ENCODE assay signal across 1 cellular context in the genomic region with DNA sequence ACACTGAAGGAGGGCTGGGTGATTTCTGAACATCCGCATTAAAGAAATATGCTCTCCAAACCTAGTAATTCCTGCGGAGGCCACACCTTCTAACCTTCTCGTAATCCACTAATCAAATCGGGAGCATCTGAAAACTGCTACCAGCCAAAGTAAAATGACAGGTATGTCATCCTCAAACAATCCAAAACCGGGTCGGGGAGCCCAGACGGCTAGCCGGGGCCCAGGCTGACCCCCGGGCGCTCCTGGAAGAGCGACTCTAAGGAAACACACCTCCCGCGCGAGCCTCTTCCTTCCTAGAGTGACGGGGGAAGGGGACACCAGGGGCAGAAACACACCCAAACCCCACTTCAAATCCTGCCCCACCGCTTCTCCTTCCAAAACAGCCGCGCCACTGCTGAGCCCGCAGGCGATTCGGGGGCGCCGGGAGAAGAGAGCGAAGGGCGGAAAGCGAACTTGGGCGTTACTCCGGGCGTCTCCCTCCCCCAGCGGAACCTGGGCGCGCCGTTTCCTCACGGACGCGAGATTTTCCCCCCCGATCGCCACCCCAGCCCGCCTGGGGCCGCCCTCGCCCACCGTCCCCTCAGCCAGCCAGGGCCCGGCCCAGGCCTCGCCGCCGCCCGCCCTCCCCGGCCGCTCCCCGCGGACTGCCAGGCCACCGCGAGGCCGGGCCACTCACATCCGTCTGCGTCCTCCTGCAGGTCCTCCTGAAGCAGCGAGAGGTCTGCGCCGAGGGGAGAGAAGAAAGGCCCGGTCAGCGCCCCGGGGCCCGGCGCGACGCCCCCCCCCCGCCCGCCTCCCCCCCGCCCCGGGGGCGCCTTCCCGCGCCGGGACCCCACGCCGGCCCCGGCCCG.
TF ChIP-seq lines count a peak whose summit lies in the region.

No MANE protein-coding gene starts in this region.

TF ChIP-seq in K562, 482 proteins besides CTCF, POLR2A, EP300 and RAD21 (continued from another document and continues in another):
- TF ChIP-seq HCFC1 (IDR thresholded peaks at IDR 0.05; ENCODE audit: low read depth, low read length) (0 out of 2 replicates have a peak, but pooled peaks have one; percentile 20), RAD51 (IDR thresholded peaks at IDR 0.05; ENCODE audit: borderline replicate concordance, low read depth) (no peak), TAF9B (IDR thresholded peaks at IDR 0.05; ENCODE audit: partially characterized antibody) (no peak), SIN3A (IDR thresholded peaks at IDR 0.05; ENCODE audit: borderline replicate concordance in 2 of 2, control insufficient read depth in 1 of 2, low read depth in 2 of 2, low read length in 2 of 2) (0 out of 4 replicates have a peak, but pooled peaks of 1 of the 2 experiments have one; percentile 38), PHF8 (IDR thresholded peaks at IDR 0.05; ENCODE audit: borderline replicate concordance, low read length) (peak; percentile 65; the same call in 1 of the 2 replicates), HDAC1 (IDR thresholded peaks at IDR 0.05) (peak in 1 of 2 experiments; percentile 60; a peak in 2 of 4 replicates), RHOXF2B (CRISPR knock-in tag; conservative IDR thresholded peaks at IDR 0.05) (no peak), GATAD2A (IDR thresholded peaks at IDR 0.05) (no peak), ARNT (IDR thresholded peaks at IDR 0.05) (no peak), FOXK2 (conservative IDR thresholded peaks at IDR 0.05 in 1 of 2, IDR thresholded peaks at IDR 0.05 in 1 of 2; ENCODE audit: low read depth in 2 of 2) (no peak), BRCA1 (IDR thresholded peaks at IDR 0.05) (no peak), BRCA1 (CRISPR knock-in tag; IDR thresholded peaks at IDR 0.05) (no peak), NCOA2 (IDR thresholded peaks at IDR 0.05; ENCODE audit: partially characterized antibody in 2 of 2) (no peak), RBFOX2 (IDR thresholded peaks at IDR 0.05; ENCODE audit: low read depth, low read length) (peak; percentile 85), ZNF431 (CRISPR knock-in tag; IDR thresholded peaks at IDR 0.05) (0 out of 2 replicates have a peak, but pooled peaks have one; percentile 23), SIN3B (IDR thresholded peaks at IDR 0.05; ENCODE audit: low read depth) (0 out of 2 replicates have a peak, but pooled peaks have one; percentile 17), BRD4 (IDR thresholded peaks at IDR 0.05) (no peak), GABPB1 (CRISPR knock-in tag; IDR thresholded peaks at IDR 0.05) (no peak), ZNF444 (CRISPR knock-in tag; IDR thresholded peaks at IDR 0.05) (no peak), ZNF561 (CRISPR knock-in tag; conservative IDR thresholded peaks at IDR 0.05) (no peak), ZNF583 (CRISPR knock-in tag; IDR thresholded peaks at IDR 0.05) (no peak), ZNF778 (CRISPR knock-in tag; IDR thresholded peaks at IDR 0.05) (no peak), CAMTA2 (CRISPR knock-in tag; conservative IDR thresholded peaks at IDR 0.05) (no peak), ZBED1 (IDR thresholded peaks at IDR 0.05) (no peak), SMAD3 (CRISPR knock-in tag; conservative IDR thresholded peaks at IDR 0.05) (no peak), ZFP1 (CRISPR knock-in tag; IDR thresholded peaks at IDR 0.05) (no peak), ZBTB1 (CRISPR knock-in tag; IDR thresholded peaks at IDR 0.05; ENCODE audit: borderline replicate concordance, low read depth) (no peak), KHSRP (IDR thresholded peaks at IDR 0.05) (no peak), COPS2 (conservative IDR thresholded peaks at IDR 0.05) (no peak), KAT8 (IDR thresholded peaks at IDR 0.05; ENCODE audit: low read depth) (no peak), YBX1 (IDR thresholded peaks at IDR 0.05) (no peak), TCF7 (IDR thresholded peaks at IDR 0.05; ENCODE audit: borderline replicate concordance) (no peak), TBL1XR1 (IDR thresholded peaks at IDR 0.05; ENCODE audit: low read length in 2 of 2) (no peak)
- TF ChIP-seq, protein P1, sequence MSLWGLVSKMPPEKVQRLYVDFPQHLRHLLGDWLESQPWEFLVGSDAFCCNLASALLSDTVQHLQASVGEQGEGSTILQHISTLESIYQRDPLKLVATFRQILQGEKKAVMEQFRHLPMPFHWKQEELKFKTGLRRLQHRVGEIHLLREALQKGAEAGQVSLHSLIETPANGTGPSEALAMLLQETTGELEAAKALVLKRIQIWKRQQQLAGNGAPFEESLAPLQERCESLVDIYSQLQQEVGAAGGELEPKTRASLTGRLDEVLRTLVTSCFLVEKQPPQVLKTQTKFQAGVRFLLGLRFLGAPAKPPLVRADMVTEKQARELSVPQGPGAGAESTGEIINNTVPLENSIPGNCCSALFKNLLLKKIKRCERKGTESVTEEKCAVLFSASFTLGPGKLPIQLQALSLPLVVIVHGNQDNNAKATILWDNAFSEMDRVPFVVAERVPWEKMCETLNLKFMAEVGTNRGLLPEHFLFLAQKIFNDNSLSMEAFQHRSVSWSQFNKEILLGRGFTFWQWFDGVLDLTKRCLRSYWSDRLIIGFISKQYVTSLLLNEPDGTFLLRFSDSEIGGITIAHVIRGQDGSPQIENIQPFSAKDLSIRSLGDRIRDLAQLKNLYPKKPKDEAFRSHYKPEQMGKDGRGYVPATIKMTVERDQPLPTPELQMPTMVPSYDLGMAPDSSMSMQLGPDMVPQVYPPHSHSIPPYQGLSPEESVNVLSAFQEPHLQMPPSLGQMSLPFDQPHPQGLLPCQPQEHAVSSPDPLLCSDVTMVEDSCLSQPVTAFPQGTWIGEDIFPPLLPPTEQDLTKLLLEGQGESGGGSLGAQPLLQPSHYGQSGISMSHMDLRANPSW (CRISPR knock-in tag; IDR thresholded peaks at IDR 0.05) = no peak
- TF ChIP-seq, protein P2, sequence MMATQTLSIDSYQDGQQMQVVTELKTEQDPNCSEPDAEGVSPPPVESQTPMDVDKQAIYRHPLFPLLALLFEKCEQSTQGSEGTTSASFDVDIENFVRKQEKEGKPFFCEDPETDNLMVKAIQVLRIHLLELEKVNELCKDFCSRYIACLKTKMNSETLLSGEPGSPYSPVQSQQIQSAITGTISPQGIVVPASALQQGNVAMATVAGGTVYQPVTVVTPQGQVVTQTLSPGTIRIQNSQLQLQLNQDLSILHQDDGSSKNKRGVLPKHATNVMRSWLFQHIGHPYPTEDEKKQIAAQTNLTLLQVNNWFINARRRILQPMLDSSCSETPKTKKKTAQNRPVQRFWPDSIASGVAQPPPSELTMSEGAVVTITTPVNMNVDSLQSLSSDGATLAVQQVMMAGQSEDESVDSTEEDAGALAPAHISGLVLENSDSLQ (IDR thresholded peaks at IDR 0.05) = 0 out of 2 replicates have a peak, but pooled peaks have one; percentile 20
- TF ChIP-seq, protein P3, sequence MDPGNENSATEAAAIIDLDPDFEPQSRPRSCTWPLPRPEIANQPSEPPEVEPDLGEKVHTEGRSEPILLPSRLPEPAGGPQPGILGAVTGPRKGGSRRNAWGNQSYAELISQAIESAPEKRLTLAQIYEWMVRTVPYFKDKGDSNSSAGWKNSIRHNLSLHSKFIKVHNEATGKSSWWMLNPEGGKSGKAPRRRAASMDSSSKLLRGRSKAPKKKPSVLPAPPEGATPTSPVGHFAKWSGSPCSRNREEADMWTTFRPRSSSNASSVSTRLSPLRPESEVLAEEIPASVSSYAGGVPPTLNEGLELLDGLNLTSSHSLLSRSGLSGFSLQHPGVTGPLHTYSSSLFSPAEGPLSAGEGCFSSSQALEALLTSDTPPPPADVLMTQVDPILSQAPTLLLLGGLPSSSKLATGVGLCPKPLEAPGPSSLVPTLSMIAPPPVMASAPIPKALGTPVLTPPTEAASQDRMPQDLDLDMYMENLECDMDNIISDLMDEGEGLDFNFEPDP (CRISPR knock-in tag; IDR thresholded peaks at IDR 0.05) = no peak
- TF ChIP-seq, protein P4, sequence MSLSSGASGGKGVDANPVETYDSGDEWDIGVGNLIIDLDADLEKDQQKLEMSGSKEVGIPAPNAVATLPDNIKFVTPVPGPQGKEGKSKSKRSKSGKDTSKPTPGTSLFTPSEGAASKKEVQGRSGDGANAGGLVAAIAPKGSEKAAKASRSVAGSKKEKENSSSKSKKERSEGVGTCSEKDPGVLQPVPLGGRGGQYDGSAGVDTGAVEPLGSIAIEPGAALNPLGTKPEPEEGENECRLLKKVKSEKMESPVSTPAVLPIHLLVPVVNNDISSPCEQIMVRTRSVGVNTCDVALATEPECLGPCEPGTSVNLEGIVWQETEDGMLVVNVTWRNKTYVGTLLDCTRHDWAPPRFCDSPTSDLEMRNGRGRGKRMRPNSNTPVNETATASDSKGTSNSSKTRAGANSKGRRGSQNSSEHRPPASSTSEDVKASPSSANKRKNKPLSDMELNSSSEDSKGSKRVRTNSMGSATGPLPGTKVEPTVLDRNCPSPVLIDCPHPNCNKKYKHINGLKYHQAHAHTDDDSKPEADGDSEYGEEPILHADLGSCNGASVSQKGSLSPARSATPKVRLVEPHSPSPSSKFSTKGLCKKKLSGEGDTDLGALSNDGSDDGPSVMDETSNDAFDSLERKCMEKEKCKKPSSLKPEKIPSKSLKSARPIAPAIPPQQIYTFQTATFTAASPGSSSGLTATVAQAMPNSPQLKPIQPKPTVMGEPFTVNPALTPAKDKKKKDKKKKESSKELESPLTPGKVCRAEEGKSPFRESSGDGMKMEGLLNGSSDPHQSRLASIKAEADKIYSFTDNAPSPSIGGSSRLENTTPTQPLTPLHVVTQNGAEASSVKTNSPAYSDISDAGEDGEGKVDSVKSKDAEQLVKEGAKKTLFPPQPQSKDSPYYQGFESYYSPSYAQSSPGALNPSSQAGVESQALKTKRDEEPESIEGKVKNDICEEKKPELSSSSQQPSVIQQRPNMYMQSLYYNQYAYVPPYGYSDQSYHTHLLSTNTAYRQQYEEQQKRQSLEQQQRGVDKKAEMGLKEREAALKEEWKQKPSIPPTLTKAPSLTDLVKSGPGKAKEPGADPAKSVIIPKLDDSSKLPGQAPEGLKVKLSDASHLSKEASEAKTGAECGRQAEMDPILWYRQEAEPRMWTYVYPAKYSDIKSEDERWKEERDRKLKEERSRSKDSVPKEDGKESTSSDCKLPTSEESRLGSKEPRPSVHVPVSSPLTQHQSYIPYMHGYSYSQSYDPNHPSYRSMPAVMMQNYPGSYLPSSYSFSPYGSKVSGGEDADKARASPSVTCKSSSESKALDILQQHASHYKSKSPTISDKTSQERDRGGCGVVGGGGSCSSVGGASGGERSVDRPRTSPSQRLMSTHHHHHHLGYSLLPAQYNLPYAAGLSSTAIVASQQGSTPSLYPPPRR (CRISPR knock-in tag; IDR thresholded peaks at IDR 0.05; ENCODE audit: borderline replicate concordance) = 0 out of 2 replicates have a peak, but pooled peaks have one; percentile 58
- TF ChIP-seq, protein P5, sequence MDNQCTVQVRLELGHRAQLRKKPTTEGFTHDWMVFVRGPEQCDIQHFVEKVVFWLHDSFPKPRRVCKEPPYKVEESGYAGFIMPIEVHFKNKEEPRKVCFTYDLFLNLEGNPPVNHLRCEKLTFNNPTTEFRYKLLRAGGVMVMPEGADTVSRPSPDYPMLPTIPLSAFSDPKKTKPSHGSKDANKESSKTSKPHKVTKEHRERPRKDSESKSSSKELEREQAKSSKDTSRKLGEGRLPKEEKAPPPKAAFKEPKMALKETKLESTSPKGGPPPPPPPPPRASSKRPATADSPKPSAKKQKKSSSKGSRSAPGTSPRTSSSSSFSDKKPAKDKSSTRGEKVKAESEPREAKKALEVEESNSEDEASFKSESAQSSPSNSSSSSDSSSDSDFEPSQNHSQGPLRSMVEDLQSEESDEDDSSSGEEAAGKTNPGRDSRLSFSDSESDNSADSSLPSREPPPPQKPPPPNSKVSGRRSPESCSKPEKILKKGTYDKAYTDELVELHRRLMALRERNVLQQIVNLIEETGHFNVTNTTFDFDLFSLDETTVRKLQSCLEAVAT (IDR thresholded peaks at IDR 0.05) = 0 out of 4 replicates have a peak, but pooled peaks of 1 of the 2 experiments have one; percentile 37
- TF ChIP-seq, protein P6, sequence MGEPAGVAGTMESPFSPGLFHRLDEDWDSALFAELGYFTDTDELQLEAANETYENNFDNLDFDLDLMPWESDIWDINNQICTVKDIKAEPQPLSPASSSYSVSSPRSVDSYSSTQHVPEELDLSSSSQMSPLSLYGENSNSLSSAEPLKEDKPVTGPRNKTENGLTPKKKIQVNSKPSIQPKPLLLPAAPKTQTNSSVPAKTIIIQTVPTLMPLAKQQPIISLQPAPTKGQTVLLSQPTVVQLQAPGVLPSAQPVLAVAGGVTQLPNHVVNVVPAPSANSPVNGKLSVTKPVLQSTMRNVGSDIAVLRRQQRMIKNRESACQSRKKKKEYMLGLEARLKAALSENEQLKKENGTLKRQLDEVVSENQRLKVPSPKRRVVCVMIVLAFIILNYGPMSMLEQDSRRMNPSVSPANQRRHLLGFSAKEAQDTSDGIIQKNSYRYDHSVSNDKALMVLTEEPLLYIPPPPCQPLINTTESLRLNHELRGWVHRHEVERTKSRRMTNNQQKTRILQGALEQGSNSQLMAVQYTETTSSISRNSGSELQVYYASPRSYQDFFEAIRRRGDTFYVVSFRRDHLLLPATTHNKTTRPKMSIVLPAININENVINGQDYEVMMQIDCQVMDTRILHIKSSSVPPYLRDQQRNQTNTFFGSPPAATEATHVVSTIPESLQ (CRISPR knock-in tag; IDR thresholded peaks at IDR 0.05) = no peak
- TF ChIP-seq, protein P7, sequence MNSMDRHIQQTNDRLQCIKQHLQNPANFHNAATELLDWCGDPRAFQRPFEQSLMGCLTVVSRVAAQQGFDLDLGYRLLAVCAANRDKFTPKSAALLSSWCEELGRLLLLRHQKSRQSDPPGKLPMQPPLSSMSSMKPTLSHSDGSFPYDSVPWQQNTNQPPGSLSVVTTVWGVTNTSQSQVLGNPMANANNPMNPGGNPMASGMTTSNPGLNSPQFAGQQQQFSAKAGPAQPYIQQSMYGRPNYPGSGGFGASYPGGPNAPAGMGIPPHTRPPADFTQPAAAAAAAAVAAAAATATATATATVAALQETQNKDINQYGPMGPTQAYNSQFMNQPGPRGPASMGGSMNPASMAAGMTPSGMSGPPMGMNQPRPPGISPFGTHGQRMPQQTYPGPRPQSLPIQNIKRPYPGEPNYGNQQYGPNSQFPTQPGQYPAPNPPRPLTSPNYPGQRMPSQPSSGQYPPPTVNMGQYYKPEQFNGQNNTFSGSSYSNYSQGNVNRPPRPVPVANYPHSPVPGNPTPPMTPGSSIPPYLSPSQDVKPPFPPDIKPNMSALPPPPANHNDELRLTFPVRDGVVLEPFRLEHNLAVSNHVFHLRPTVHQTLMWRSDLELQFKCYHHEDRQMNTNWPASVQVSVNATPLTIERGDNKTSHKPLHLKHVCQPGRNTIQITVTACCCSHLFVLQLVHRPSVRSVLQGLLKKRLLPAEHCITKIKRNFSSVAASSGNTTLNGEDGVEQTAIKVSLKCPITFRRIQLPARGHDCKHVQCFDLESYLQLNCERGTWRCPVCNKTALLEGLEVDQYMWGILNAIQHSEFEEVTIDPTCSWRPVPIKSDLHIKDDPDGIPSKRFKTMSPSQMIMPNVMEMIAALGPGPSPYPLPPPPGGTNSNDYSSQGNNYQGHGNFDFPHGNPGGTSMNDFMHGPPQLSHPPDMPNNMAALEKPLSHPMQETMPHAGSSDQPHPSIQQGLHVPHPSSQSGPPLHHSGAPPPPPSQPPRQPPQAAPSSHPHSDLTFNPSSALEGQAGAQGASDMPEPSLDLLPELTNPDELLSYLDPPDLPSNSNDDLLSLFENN (IDR thresholded peaks at IDR 0.05; ENCODE audit: low read depth in 2 of 2, low read length in 2 of 2) = peak in 1 of 2 experiments; percentile 31; a peak in 1 of 4 replicates
- TF ChIP-seq, protein P8, sequence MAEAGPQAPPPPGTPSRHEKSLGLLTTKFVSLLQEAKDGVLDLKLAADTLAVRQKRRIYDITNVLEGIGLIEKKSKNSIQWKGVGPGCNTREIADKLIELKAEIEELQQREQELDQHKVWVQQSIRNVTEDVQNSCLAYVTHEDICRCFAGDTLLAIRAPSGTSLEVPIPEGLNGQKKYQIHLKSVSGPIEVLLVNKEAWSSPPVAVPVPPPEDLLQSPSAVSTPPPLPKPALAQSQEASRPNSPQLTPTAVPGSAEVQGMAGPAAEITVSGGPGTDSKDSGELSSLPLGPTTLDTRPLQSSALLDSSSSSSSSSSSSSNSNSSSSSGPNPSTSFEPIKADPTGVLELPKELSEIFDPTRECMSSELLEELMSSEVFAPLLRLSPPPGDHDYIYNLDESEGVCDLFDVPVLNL (CRISPR knock-in tag; IDR thresholded peaks at IDR 0.05; ENCODE audit: low read depth) = 0 out of 2 replicates have a peak, but pooled peaks have one; percentile 41
